Comparison of ENCODE assay signal across 8 cellular contexts in the genomic region with DNA sequence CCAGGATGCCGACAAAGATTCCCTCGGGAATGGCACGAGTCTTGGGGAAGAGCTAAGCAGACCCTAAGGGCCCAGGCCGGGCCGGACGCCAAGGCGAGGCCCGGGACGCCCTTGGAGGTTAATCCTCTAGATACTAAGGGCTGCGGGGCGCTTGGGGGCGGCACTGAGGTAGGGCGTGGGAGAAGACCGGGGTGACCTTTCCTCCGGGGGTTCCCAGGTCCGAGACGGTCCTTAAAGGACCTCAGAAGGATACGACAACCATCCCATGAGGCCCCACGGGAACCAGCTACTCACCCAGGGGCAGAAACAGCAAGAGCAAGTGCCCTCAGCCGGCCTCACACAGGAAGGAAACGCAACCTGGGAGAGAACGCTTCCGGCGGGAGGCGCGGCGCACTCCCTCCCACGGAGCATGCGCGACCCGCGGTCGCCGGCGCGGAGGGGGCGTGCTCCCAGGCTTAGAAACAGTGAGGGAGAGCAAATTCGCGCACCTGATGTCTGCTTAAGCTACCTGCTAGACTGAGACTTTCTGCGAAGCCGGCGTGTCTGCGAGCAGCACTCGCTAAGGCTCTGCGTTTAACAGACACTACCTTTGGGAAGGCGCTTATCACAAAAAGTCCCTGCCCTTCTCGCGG. TPM values are rescaled to one million over a fixed set of nuclear protein-coding genes. Genes with fewer than 3 reads are reported as not detected.
DNase-seq lines count a peak whose midpoint lies in the region; ATAC-seq lines count a peak whose summit lies in the region.

A gene with protein sequence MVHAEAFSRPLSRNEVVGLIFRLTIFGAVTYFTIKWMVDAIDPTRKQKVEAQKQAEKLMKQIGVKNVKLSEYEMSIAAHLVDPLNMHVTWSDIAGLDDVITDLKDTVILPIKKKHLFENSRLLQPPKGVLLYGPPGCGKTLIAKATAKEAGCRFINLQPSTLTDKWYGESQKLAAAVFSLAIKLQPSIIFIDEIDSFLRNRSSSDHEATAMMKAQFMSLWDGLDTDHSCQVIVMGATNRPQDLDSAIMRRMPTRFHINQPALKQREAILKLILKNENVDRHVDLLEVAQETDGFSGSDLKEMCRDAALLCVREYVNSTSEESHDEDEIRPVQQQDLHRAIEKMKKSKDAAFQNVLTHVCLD (minus strand): TSS at position 354 of the 632 bp plus-strand sequence. CDS start 3,627 bp downstream, outside the sequence.

- peak; percentile 91 for ATAC-seq in CD4-positive, CD25-positive, alpha-beta regulatory T cell (ENCODE audit: low read depth in 2 of 2)
- ATAC-seq in GM19395 (IDR thresholded peaks at IDR 0.05; ENCODE audit: unreplicated experiment) (peak; percentile 81), HG03571 (IDR thresholded peaks at IDR 0.05; ENCODE audit: unreplicated experiment) (peak; percentile 67)

- H3K4me3 Mint-ChIP-seq in CD4-positive, CD25-positive, alpha-beta regulatory T cell: peak within 1 kb of the TSS; percentile 92 to 96 (median 94)

- no peaks in the 10 kb centered on the region for H3K27me3 ChIP-seq in CD4-positive, CD25-positive, alpha-beta regulatory T cell (ENCODE audit: control insufficient read depth, insufficient read depth, low read length)

- H3K9me3 Mint-ChIP-seq in CD4-positive, CD25-positive, alpha-beta regulatory T cell: no peaks in the 10 kb centered on the region

- H3K36me3 Mint-ChIP-seq in CD4-positive, CD25-positive, alpha-beta regulatory T cell: peaks cover 4% of the 10 kb centered on the region

- H3K4me1 Mint-ChIP-seq in CD4-positive, CD25-positive, alpha-beta regulatory T cell: peaks cover 28 to 51% (median 39%) of the 10 kb centered on the region in 4 donors

- H3K9me3 ChIP-seq in CD4-positive, CD25-positive, alpha-beta regulatory T cell (ENCODE audit: control insufficient read depth in 2 of 2, low read length in 2 of 2): no peaks in the 10 kb centered on the region

- peaks cover 42% of the 10 kb centered on the region for H3K4me1 ChIP-seq in CD4-positive, CD25-positive, alpha-beta regulatory T cell (ENCODE audit: control insufficient read depth, insufficient read depth, low read length, poor library complexity, severe bottlenecking)

- DNase-seq in CD4-positive, CD25-positive, alpha-beta regulatory T cell: peak; percentile 80 to 96 (median 89)
- DNase-seq in NCI-H82 treated with DMSO at 0.1 percent for 48 hours (lab: John Stamatoyannopoulos, UW; ENCODE audit: unreplicated experiment): peak; percentile 52
- peak; percentile 60 to 78 for DNase-seq in activated CD8-positive, alpha-beta memory T cell treated with anti-CD3 and anti-CD28 coated beads for 1 hour (ENCODE audit: extremely low read depth in 1 of 2, low read depth in 1 of 2)
- DNase-seq in effector CD8-positive, alpha-beta T cell (lab: John Stamatoyannopoulos, UW): peak; percentile 81
- peak; percentile 91 for DNase-seq in medulla oblongata (ENCODE audit: extremely low spot score)
- DNase-seq in stimulated activated CD8-positive, alpha-beta memory T cell treated with anti-CD3 and anti-CD28 coated beads, Interleukin-12 subunit alpha, Interleukin-12 subunit beta, amount 100 ng/mL, for 24 hours (ENCODE audit: extremely low read depth): peak; percentile 58

- peaks cover 2% of the 10 kb centered on the region for H3K36me3 ChIP-seq in CD4-positive, CD25-positive, alpha-beta regulatory T cell (ENCODE audit: control insufficient read depth, insufficient read depth, low read length)

- peak within 1 kb of the TSS; percentile 95 to 99 (median 99) for H3K27ac Mint-ChIP-seq in CD4-positive, CD25-positive, alpha-beta regulatory T cell

- peak within 1 kb of the TSS; percentile 91 for H3K27ac ChIP-seq in CD4-positive, CD25-positive, alpha-beta regulatory T cell (ENCODE audit: insufficient read depth, low read length, poor library complexity, severe bottlenecking)

- H3K4me3 ChIP-seq in CD4-positive, CD25-positive, alpha-beta regulatory T cell (ENCODE audit: low read depth, low read length): peak within 1 kb of the TSS; percentile 86

- peaks cover 4% of the 10 kb centered on the region for H3K27me3 Mint-ChIP-seq in CD4-positive, CD25-positive, alpha-beta regulatory T cell

RNA-seq across cellular contexts. Expression of the gene that starts here (rescaled TPM):
- 33.1 TPM for total RNA-seq in CD4-positive, CD25-positive, alpha-beta regulatory T cell
- polyA plus RNA-seq in CD4-positive, CD25-positive, alpha-beta regulatory T cell: 10 to 100 TPM; 31.5 to 50.1 (median 38.8) TPM

Comparison
In these comparisons a context has a peak if more than half of its experiments do, and no peak if none do; other contexts are left out.
1. Peak in every context shown above with its lines: DNase-seq, ATAC-seq, H3K4me3 ChIP-seq and H3K27ac ChIP-seq.